ENCODE assay signal across 8 cellular contexts in the genomic region with DNA sequence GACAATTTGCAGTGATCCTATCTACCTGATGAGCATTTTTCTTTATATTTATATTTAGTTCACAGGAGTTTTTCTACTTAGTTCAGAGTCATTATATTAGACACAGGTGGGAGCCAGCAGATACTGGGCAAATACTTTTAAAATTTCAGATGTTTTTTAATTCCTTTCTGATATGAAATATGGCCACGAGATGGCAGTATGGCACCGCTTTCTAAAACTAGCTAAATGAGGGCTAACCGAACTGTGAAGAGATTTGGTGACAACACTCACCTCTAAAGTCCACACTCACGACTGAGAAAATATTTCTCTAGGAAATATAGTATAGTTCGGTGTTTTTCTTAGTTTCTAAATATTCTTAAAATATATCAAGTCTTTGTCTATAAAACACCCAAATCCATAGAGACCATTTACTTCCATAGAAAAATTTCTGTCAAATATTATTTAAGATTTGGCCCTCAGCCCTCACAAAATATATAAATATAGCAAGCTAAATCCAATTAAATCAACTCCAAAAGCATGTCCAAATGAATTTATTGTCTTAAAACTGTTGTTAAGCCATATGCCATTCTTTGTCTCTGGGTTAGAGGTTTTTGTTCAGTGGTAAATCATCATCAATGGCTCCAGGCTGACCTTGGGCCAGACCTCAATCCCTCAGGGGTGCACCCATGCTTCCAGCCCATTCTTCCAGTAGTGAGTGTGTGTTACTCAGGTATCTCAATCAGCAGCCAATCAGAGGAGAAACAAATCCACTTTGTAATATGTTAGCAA.
DNase-seq lines count a peak whose midpoint lies in the region; ATAC-seq, FAIRE-seq and TF ChIP-seq lines count a peak whose summit lies in the region.

No MANE protein-coding gene starts in this region.

- BruUV-seq in Caco-2 (replicated peaks; lab: Mats Ljungman, UMichigan): no TSS peak
- BruUV-seq in PC-9 (replicated peaks; lab: Mats Ljungman, UMichigan): no TSS peak

- no peak overlapping the region for H3K9ac ChIP-seq in fibroblast of lung (ENCODE audit: insufficient read depth, low read length)

- H3F3A ChIP-seq in PC-9 (ENCODE audit: insufficient read depth, low read depth): no peaks in the 10 kb centered on the region

- peak; percentile 47 to 52 for TF ChIP-seq CTCF in Caco-2 (IDR thresholded peaks at IDR 0.05; ENCODE audit: insufficient read depth in 1 of 2, low read depth in 1 of 2, low read length in 1 of 2, severe bottlenecking in 1 of 2, unreplicated experiment in 1 of 2)
- TF ChIP-seq CTCF in PC-9 (conservative IDR thresholded peaks at IDR 0.05): peak; percentile 68
- TF ChIP-seq CTCF in fibroblast of lung (conservative IDR thresholded peaks at IDR 0.05 in 1 of 2, IDR thresholded peaks at IDR 0.05 in 1 of 2; ENCODE audit: low read depth in 1 of 2, low read length in 2 of 2): peak; percentile 49 to 51
- TF ChIP-seq CTCF in osteocyte (IDR thresholded peaks at IDR 0.05): peak; percentile 80
- TF ChIP-seq CTCF in transverse colon (IDR thresholded peaks at IDR 0.05): peak; percentile 68 to 81 (median 73)

- POLR2A ChIA-PET in Caco-2 (lab: Charles Lee): no interaction called here
- POLR2A ChIA-PET in PC-9 (lab: Charles Lee; ENCODE audit: unreplicated experiment): no interaction called here

- in situ Hi-C loops in transverse colon (cut with MboI; ENCODE audit: low pct_ligation_motif_present in 1 of 4, low pct_unique_long_range_greater_than_20kb in 1 of 4, low sequenced_read_pairs in 3 of 4): loop anchor here in 2 of 4 donors (10.0 to 25.0 kb wide), 4 partner anchors 194 to 821 kb away; partner anchors contain the start of gene FOXF2 (in 1 of the 2)

- H3K4me2 ChIP-seq in PC-9 (no peak overlapping the region), fibroblast of lung (ENCODE audit: extremely low read depth, insufficient read depth, low read length) (no peak overlapping the region)

- no peaks in the 10 kb centered on the region for H3K27me3 Mint-ChIP-seq in Caco-2 (ENCODE audit: insufficient read depth, unreplicated experiment)
- H3K27me3 Mint-ChIP-seq in osteocyte (ENCODE audit: unreplicated experiment): no peaks in the 10 kb centered on the region

- H3K4me3 ChIP-seq in Caco-2 (ENCODE audit: low read depth, low read length): no peak overlapping the region
- no peak overlapping the region for H3K4me3 ChIP-seq in PC-9
- H3K4me3 ChIP-seq in fibroblast of lung (replicated peaks in 1 of 4; ENCODE audit: control extremely low read depth in 1 of 4, insufficient read depth in 1 of 4, low read depth in 3 of 4, low read length in 4 of 4): no peak overlapping the region
- H3K4me3 ChIP-seq in transverse colon: no peak overlapping the region

- intact Hi-C loops in Caco-2 (cut with micrococcal nuclease; ENCODE audit: unreplicated experiment): loop anchor here (2.0 to 10.0 kb wide), 3 partner anchors 129 to 841 kb away; no protein-coding TSS in a partner anchor
- intact Hi-C loops in PC-9 (cut with micrococcal nuclease; ENCODE audit: unreplicated experiment): loop anchor here (1.0 to 10.0 kb wide), 6 partner anchors 201 to 844 kb away; no protein-coding TSS in a partner anchor
- intact Hi-C loops in transverse colon (cut with DNase I; ENCODE audit: low total_unique reads): loop anchor here (10.0 kb wide), 2 partner anchors 121 to 191 kb away; no protein-coding TSS in a partner anchor

- H3K27ac Mint-ChIP-seq in Caco-2 (ENCODE audit: unreplicated experiment) (no peak overlapping the region), osteocyte (ENCODE audit: unreplicated experiment) (no peak overlapping the region)

- H3K36me3 ChIP-seq in Caco-2 (ENCODE audit: control insufficient read depth, insufficient read depth, low read length) (no peaks in the 10 kb centered on the region), PC-9 (ENCODE audit: low read depth) (no peaks in the 10 kb centered on the region), fibroblast of lung (ENCODE audit: control insufficient read depth, insufficient read depth, low read length) (peaks cover 1% of the 10 kb centered on the region), transverse colon (peaks cover 0 to 7% (median 3%) of the 10 kb centered on the region in 4 donors)

- H3K4me1 ChIP-seq in Caco-2 (no peaks in the 10 kb centered on the region), PC-9 (replicated peaks; ENCODE audit: insufficient read depth) (no peaks in the 10 kb centered on the region), fibroblast of lung (ENCODE audit: control insufficient read depth, extremely low read depth, insufficient read depth, low read length) (no peaks in the 10 kb centered on the region), transverse colon (peaks cover 0 to 3% (median 0%) of the 10 kb centered on the region in 4 donors)

- H3K9me3 Mint-ChIP-seq in Caco-2 (ENCODE audit: unreplicated experiment) (no peaks in the 10 kb centered on the region), osteocyte (ENCODE audit: unreplicated experiment) (no peaks in the 10 kb centered on the region)

- DNase-seq in Caco-2 (peak; percentile 41 to 55), HTR-8/SVneo (ENCODE audit: insufficient read length, low spot score) (peak; percentile 55), PC-9 (peak; percentile 31 to 48), fibroblast of lung (ENCODE audit: low read depth in 2 of 2) (peak; percentile 43 to 71), osteocyte (ENCODE audit: extremely low spot score, unreplicated experiment) (no peak), transverse colon (peak; percentile 57)
- DNase-seq in activated T-cell treated with anti-CD3 and anti-CD28 coated beads, Interleukin-2, amount 50 U/mL, for 1 hour: peak; percentile 38

- FAIRE-seq in HTR-8/SVneo (lab: Jason Lieb, UNC): no peak

- TF ChIP-seq EP300 in transverse colon (IDR thresholded peaks at IDR 0.05; ENCODE audit: low read depth): no peak

- H3K9me3 ChIP-seq in Caco-2 (no peaks in the 10 kb centered on the region), PC-9 (ENCODE audit: insufficient read depth, low read depth) (no peaks in the 10 kb centered on the region), fibroblast of lung (ENCODE audit: control insufficient read depth, insufficient read depth, low read depth, low read length) (no peaks in the 10 kb centered on the region), transverse colon (no peaks in the 10 kb centered on the region)

- H3K27me3 ChIP-seq in Caco-2 (replicated peaks; ENCODE audit: control insufficient read depth, insufficient read depth, low read length) (no peaks in the 10 kb centered on the region), PC-9 (ENCODE audit: insufficient read depth, low read depth) (no peaks in the 10 kb centered on the region), fibroblast of lung (ENCODE audit: control insufficient read depth, insufficient read depth, low read length) (no peaks in the 10 kb centered on the region), transverse colon (no peaks in the 10 kb centered on the region)

- H4K20me1 ChIP-seq in PC-9 (ENCODE audit: insufficient read depth) (no peaks in the 10 kb centered on the region), fibroblast of lung (ENCODE audit: control insufficient read depth, extremely low read depth, insufficient read depth, low read length) (no peaks in the 10 kb centered on the region)

- H3K79me2 ChIP-seq in PC-9 (ENCODE audit: low read depth): no peaks in the 10 kb centered on the region
- no peaks in the 10 kb centered on the region for H3K79me2 ChIP-seq in fibroblast of lung (ENCODE audit: control insufficient read depth, insufficient read depth, low read length)

- H3K4me3 Mint-ChIP-seq in Caco-2 (ENCODE audit: unreplicated experiment): no peak overlapping the region
- H3K4me3 Mint-ChIP-seq in osteocyte (ENCODE audit: unreplicated experiment): no peak overlapping the region

- 2% methylated on average over 5 of the region's 5 CpGs for WGBS in transverse colon (ENCODE audit: low coverage in 1 of 2), 2 donors

- no peak for ATAC-seq in HG02973 (IDR thresholded peaks at IDR 0.05; ENCODE audit: unreplicated experiment)

- no peaks in the 10 kb centered on the region for H3K9me2 ChIP-seq in PC-9 (ENCODE audit: insufficient read depth)

- TF ChIP-seq POLR2A in transverse colon (IDR thresholded peaks at IDR 0.05): no peak

- H2AFZ ChIP-seq in PC-9: no peak overlapping the region
- no peak overlapping the region for H2AFZ ChIP-seq in fibroblast of lung (ENCODE audit: low read length)

- H3K4me1 Mint-ChIP-seq in Caco-2 (ENCODE audit: low read depth, unreplicated experiment) (no peaks in the 10 kb centered on the region), osteocyte (ENCODE audit: unreplicated experiment) (no peaks in the 10 kb centered on the region)

- CTCF ChIA-PET in Caco-2 (lab: Charles Lee): interaction anchor here (0.6 to 1.5 kb wide), 11 partner anchors 9 to 843 kb away, joined by 3 to 5 read pairs (median 4); no protein-coding TSS in a partner anchor
- CTCF ChIA-PET in PC-9 (lab: Charles Lee): interaction anchor here (0.6 to 1.0 kb wide), 4 partner anchors 404 to 831 kb away, joined by 3 to 7 read pairs (median 5); no protein-coding TSS in a partner anchor

- H3K36me3 Mint-ChIP-seq in Caco-2 (ENCODE audit: insufficient read depth, unreplicated experiment) (peaks cover 6% of the 10 kb centered on the region), osteocyte (ENCODE audit: unreplicated experiment) (peaks cover 33% of the 10 kb centered on the region)

- H3K27ac ChIP-seq in PC-9 (no peak overlapping the region), fibroblast of lung (ENCODE audit: insufficient read depth, low read length) (no peak overlapping the region), transverse colon (peak overlapping the region; percentile 13 to 64 (median 44))

Comparison
In these comparisons a context has a peak if more than half of its experiments do, and no peak if none do; other contexts are left out.
1. H3K27ac ChIP-seq: peak in transverse colon (4 of 4); none in PC-9 (single experiment) and fibroblast of lung (single experiment).
2. Peak in every context shown above with its lines, with median percentiles within 50 percentile points of each other: CTCF ChIP-seq.